ENCODE assay signal across 9 cellular contexts in the genomic region with DNA sequence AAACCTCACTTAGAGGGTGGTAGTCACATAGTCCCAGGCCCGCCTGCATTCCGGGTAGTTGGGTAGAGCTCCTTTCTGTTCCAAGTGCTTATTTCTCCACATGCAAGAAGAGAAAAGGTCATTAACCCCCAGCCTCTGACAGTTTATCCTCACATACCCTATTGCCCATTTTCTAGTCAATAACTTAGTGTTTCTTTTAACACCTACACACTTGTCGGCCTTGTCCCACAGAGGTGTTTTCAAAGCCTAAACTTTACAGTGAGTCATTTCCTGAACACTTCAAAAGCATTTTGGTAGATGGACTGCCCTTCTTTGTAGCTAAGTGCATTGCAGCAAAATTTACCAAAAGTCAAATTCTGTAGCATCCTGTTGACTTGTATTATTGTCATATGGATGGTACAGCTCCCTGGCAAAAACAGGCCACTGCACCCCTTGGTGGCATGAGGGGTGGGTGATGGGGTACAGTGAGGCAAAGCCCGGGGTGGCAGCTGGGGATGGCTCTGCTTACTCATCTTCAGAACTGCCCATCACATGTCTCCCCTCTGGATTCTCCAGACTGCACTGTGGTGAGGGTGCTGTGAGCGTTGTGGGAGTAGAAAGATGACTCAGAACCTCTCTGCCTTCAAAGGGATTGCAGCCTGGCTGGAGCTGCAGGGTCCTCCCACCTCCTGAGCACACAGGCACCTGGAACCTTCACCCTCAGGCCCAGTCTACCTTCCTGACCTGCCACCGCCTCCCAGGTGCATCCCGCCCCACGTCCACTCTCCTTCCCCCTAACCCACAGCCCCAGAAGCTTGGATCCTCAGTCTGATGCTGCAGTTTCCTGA. TPM values are rescaled to one million over a fixed set of nuclear protein-coding genes. Genes with fewer than 3 reads are reported as not detected.
A peak's percentile ranks its signal among the peaks of the same experiment; 100 is the strongest.
DNase-seq lines count a peak whose midpoint lies in the region; ATAC-seq and TF ChIP-seq lines count a peak whose summit lies in the region.
"Had no signal": no experiment of that assay in that cellular context is flagged by ENCODE, and none has a peak within 500 bp of the region (broad histone marks: within the 10 kb centered on the region; RNA-seq: fewer than 3 reads in every experiment).

No MANE protein-coding gene starts in this region.

- H2AFZ ChIP-seq in neuronal stem cell (ENCODE audit: low read length), result no peak overlapping the region

- peak; percentile 43 for ATAC-seq in GM21825 (IDR thresholded peaks at IDR 0.05; ENCODE audit: unreplicated experiment)
- ATAC-seq in T-cell (replicated peaks in 1 of 4), result peak; percentile 82 to 87 (median 84)
- no peak for ATAC-seq in Right ventricle myocardium superior (ENCODE audit: poor library complexity)

- no peaks in the 10 kb centered on the region for H3K36me3 Mint-ChIP-seq in T-cell

- no peak overlapping the region for H3K4me3 ChIP-seq in neuronal stem cell (ENCODE audit: low read length in 2 of 2)

- intact Hi-C loops in Right ventricle myocardium superior (cut with DNase I), result no loop called here

- peaks cover 5 to 8% of the 10 kb centered on the region in 2 donors for H3K4me1 ChIP-seq in neuronal stem cell (ENCODE audit: control insufficient read depth in 2 of 2, insufficient read depth in 1 of 2, low read depth in 1 of 2, low read length in 2 of 2)

- H3K9me3 Mint-ChIP-seq in T-cell, result no peaks in the 10 kb centered on the region

- H4K8ac ChIP-seq in neuronal stem cell (ENCODE audit: low read depth, low read length), result no peak overlapping the region

- peaks cover 0 to 60% (median 0%) of the 10 kb centered on the region in 3 experiments for H3K27me3 ChIP-seq in neuronal stem cell (ENCODE audit: control insufficient read depth in 3 of 3, insufficient read depth in 3 of 3, low read depth in 1 of 3, low read length in 3 of 3)

- no peak overlapping the region for H3K23ac ChIP-seq in neuronal stem cell (ENCODE audit: low read depth, low read length, poor library complexity)

- no peaks in the 10 kb centered on the region for H3K36me3 ChIP-seq in neuronal stem cell (replicated peaks in 1 of 2; ENCODE audit: control insufficient read depth in 2 of 2, insufficient read depth in 2 of 2, low read length in 2 of 2)

- CTCF ChIA-PET in T-cell (lab: Charles Lee), result interaction anchor here (1.0 to 1.1 kb wide), 2 partner anchors 16 to 21 kb away, joined by 3 read pairs; no protein-coding TSS in a partner anchor
- CTCF ChIA-PET in HEK293T (lab: Yijun Ruan, JAX), result interaction anchor here (0.7 to 0.8 kb wide), 2 partner anchors 138 to 303 kb away, joined by 3 to 5 read pairs; no protein-coding TSS in a partner anchor

- H2BK12ac ChIP-seq in neuronal stem cell (ENCODE audit: low read length), result no peak overlapping the region

- H3K18ac ChIP-seq in neuronal stem cell (ENCODE audit: low read length), result peak overlapping the region; percentile 52

- no peak overlapping the region for H3K4me2 ChIP-seq in neuronal stem cell (ENCODE audit: insufficient read depth, low read length, poor library complexity, severe bottlenecking)

- H2BK15ac ChIP-seq in neuronal stem cell (ENCODE audit: low read length), result no peak overlapping the region

- no peak overlapping the region for H2BK120ac ChIP-seq in neuronal stem cell (ENCODE audit: low read depth, low read length)

- H3K4ac ChIP-seq in neuronal stem cell (ENCODE audit: low read length), result no peak overlapping the region

- peaks cover 25 to 78% (median 67%) of the 10 kb centered on the region in 3 donors for H3K4me1 Mint-ChIP-seq in T-cell

- peaks cover 0 to 4% of the 10 kb centered on the region in 2 donors for H3K9me3 ChIP-seq in neuronal stem cell (replicated peaks in 1 of 2; ENCODE audit: control insufficient read depth in 2 of 2, insufficient read depth in 1 of 2, low read depth in 1 of 2, low read length in 2 of 2)

- peaks cover 0 to 4% of the 10 kb centered on the region in 2 donors for H3K27me3 Mint-ChIP-seq in T-cell

- H3K9ac ChIP-seq in neuronal stem cell (ENCODE audit: low read depth, low read length, poor library complexity), result no peak overlapping the region

- no peak overlapping the region for H3K27ac ChIP-seq in neuronal stem cell (replicated peaks; ENCODE audit: low read length)

- no peak overlapping the region for H4K91ac ChIP-seq in neuronal stem cell (ENCODE audit: low read depth, low read length, poor library complexity)

- H3K79me1 ChIP-seq in neuronal stem cell (ENCODE audit: low read depth, low read length), result no peaks in the 10 kb centered on the region

- peak overlapping the region; percentile 59 for H3K14ac ChIP-seq in neuronal stem cell (ENCODE audit: low read length)

- H2BK5ac ChIP-seq in neuronal stem cell (ENCODE audit: low read length), result peak overlapping the region; percentile 68

- DNase-seq in T-cell (peak in 30 of 34 experiments; percentile 8 to 67 (median 31)), astrocyte of the hippocampus (ENCODE audit: low read depth, low spot score) (peak; percentile 87), neuronal stem cell (ENCODE audit: low spot score) (no peak), HEK293T (ENCODE audit: extremely low spot score) (no peak), NCI-H510A treated with DMSO at 0.1 percent for 48 hours (lab: John Stamatoyannopoulos, UW) (no peak), Right ventricle myocardium superior (no peak), D341Med (ENCODE audit: low spot score) (no peak)

- peak overlapping the region; percentile 99 to 100 for H3K27ac Mint-ChIP-seq in T-cell

- no CpG with 5 or more reads among the region's 8 CpGs for WGBS in neuronal stem cell (ENCODE audit: extremely low coverage in 2 of 2, insufficient read length in 2 of 2, insufficient replicate concordance in 1 of 2), 2 donors

- H2AK5ac ChIP-seq in neuronal stem cell (ENCODE audit: low read depth, low read length), result no peak overlapping the region

- POLR2A ChIA-PET in T-cell (lab: Charles Lee), result interaction anchor here in 1 of 2 donors (0.5 kb wide), 1 partner anchor 10 kb away, joined by 3 read pairs; no protein-coding TSS in a partner anchor
- POLR2A ChIA-PET in HEK293T (lab: Yijun Ruan, JAX), result interaction anchor here (0.6 kb wide), 1 partner anchor 50 kb away, joined by 3 read pairs; no protein-coding TSS in a partner anchor

- peak overlapping the region; percentile 48 to 67 (median 61) for H3K4me3 Mint-ChIP-seq in T-cell

TF ChIP-seq in HEK293T, 16 proteins besides CTCF, POLR2A, EP300 and RAD21:
- no peak for TF ChIP-seq SUZ12 (IDR thresholded peaks at IDR 0.05)
- TF ChIP-seq FOXK2 (IDR thresholded peaks at IDR 0.05), result no peak
- no peak for TF ChIP-seq LEF1 (IDR thresholded peaks at IDR 0.05; ENCODE audit: borderline replicate concordance)
- no peak for TF ChIP-seq CTBP1 (IDR thresholded peaks at IDR 0.05; ENCODE audit: borderline replicate concordance)
- TF ChIP-seq ARNT (IDR thresholded peaks at IDR 0.05), result no peak
- TF ChIP-seq HDGF (IDR thresholded peaks at IDR 0.05; ENCODE audit: borderline replicate concordance), result no peak
- TF ChIP-seq, protein P1, sequence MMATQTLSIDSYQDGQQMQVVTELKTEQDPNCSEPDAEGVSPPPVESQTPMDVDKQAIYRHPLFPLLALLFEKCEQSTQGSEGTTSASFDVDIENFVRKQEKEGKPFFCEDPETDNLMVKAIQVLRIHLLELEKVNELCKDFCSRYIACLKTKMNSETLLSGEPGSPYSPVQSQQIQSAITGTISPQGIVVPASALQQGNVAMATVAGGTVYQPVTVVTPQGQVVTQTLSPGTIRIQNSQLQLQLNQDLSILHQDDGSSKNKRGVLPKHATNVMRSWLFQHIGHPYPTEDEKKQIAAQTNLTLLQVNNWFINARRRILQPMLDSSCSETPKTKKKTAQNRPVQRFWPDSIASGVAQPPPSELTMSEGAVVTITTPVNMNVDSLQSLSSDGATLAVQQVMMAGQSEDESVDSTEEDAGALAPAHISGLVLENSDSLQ (IDR thresholded peaks at IDR 0.05), result no peak
- TF ChIP-seq ELF4 (IDR thresholded peaks at IDR 0.05), result no peak
- no peak for TF ChIP-seq FOXA1 (IDR thresholded peaks at IDR 0.05)
- no peak for TF ChIP-seq FOXM1 (IDR thresholded peaks at IDR 0.05; ENCODE audit: borderline replicate concordance)
- TF ChIP-seq SP1 (IDR thresholded peaks at IDR 0.05), result no peak
- TF ChIP-seq BHLHE40 (IDR thresholded peaks at IDR 0.05; ENCODE audit: borderline replicate concordance), result no peak
- TF ChIP-seq L3MBTL2 (conservative IDR thresholded peaks at IDR 0.05), result no peak
- TF ChIP-seq TARDBP (IDR thresholded peaks at IDR 0.05), result no peak
- no peak for TF ChIP-seq ZNF384 (IDR thresholded peaks at IDR 0.05)
- no peak for TF ChIP-seq NFRKB (IDR thresholded peaks at IDR 0.05)
TF ChIP-seq in HEK293T: peak in this region for 0.

RNA-seq across cellular contexts. Expression of a gene that starts 45.8 kb away (rescaled TPM):
- total RNA-seq in T-cell (not detected), Right ventricle myocardium superior (not detected)
- polyA plus RNA-seq in neuronal stem cell (2013, experiment 1 of 2), result 0.03 TPM
- not detected for polyA plus RNA-seq in neuronal stem cell (2013, experiment 2 of 2)
- total RNA-seq: T-helper 1 cell treated with Interleukin-12 subunit alpha and Interleukin-12 subunit beta and Interleukin-4 antibody, amounts not matched to agents 30 ng/mL and 1 ng/mL, for 36 hours had no signal

Comparison
In these comparisons a context has a peak if more than half of its experiments do, and no peak if none do; other contexts are left out.
1. DNase-seq: peak in T-cell (30 of 34) and astrocyte of the hippocampus (single experiment); none in neuronal stem cell (single experiment), HEK293T (single experiment), NCI-H510A treated with DMSO at 0.1 percent for 48 hours (single experiment), Right ventricle myocardium superior (single experiment) and D341Med (single experiment).